In genomic region chr22:26360169-26360885, GRCh38 we compare ENCODE assay signal across 8 cellular contexts.
DNase-seq lines count a peak whose midpoint lies in the region; ATAC-seq and TF ChIP-seq lines count a peak whose summit lies in the region.

No MANE protein-coding gene starts in this region.

- peak; percentile 74 for DNase-seq in BE2C
- DNase-seq in HFFc6: peak; percentile 51
- DNase-seq in NCI-H748 treated with DMSO at 0.1 percent for 48 hours (lab: John Stamatoyannopoulos, UW): peak; percentile 67
- DNase-seq in activated CD8-positive, alpha-beta T cell treated with anti-CD3 and anti-CD28 coated beads for 36 hours: peak; percentile 80
- peak; percentile 47 to 61 (median 53) for DNase-seq in effector memory CD8-positive, alpha-beta T cell
- peak; percentile 50 for DNase-seq in lower lobe of right lung
- peak; percentile 26 to 53 (median 29) for DNase-seq in stimulated activated CD4-positive, alpha-beta T cell treated with anti-CD3 and anti-CD28 coated beads, TNF-alpha, amount 100 ng/mL, for 48 hours (ENCODE audit: low read depth in 3 of 3)

- intact Hi-C loops in activated CD8-positive, alpha-beta T cell treated with anti-CD3 and anti-CD28 coated beads for 36 hours (cut with micrococcal nuclease): loop anchor here (10.0 kb wide), 1 partner anchor 304 kb away; no protein-coding TSS in a partner anchor
- intact Hi-C loops in lower lobe of right lung (cut with DNase I): no loop called here

- H3K36me3 ChIP-seq in BE2C (no peaks in the 10 kb centered on the region), lower lobe of right lung (no peaks in the 10 kb centered on the region)

- peak overlapping the region; percentile 77 for H3K4me3 Mint-ChIP-seq in HFFc6
- H3K4me3 Mint-ChIP-seq in activated CD8-positive, alpha-beta T cell treated with anti-CD3 and anti-CD28 coated beads for 36 hours: no peak overlapping the region
- H3K4me3 Mint-ChIP-seq in effector memory CD8-positive, alpha-beta T cell: no peak overlapping the region

- H3K4me3 ChIP-seq in BE2C (ENCODE audit: low read depth, low read length) (peak overlapping the region; percentile 55), lower lobe of right lung (no peak overlapping the region)

- no peak overlapping the region for H3K27ac ChIP-seq in lower lobe of right lung

- H3K4me1 ChIP-seq in BE2C: peaks cover 2% of the 10 kb centered on the region; the same call in 1 of the 2 replicates
- H3K4me1 ChIP-seq in lower lobe of right lung: no peaks in the 10 kb centered on the region

- H3K9me3 ChIP-seq in BE2C: no peaks in the 10 kb centered on the region
- no peaks in the 10 kb centered on the region for H3K9me3 ChIP-seq in lower lobe of right lung

- no peaks in the 10 kb centered on the region for H3K36me3 Mint-ChIP-seq in HFFc6 (ENCODE audit: low read depth)
- H3K36me3 Mint-ChIP-seq in activated CD8-positive, alpha-beta T cell treated with anti-CD3 and anti-CD28 coated beads for 36 hours (ENCODE audit: low read depth): no peaks in the 10 kb centered on the region
- H3K36me3 Mint-ChIP-seq in effector memory CD8-positive, alpha-beta T cell (ENCODE audit: insufficient read depth): no peaks in the 10 kb centered on the region

- peaks cover 22% of the 10 kb centered on the region for H3K4me1 Mint-ChIP-seq in HFFc6 (ENCODE audit: low read depth)
- H3K4me1 Mint-ChIP-seq in activated CD8-positive, alpha-beta T cell treated with anti-CD3 and anti-CD28 coated beads for 36 hours (ENCODE audit: low read depth): peaks cover 3% of the 10 kb centered on the region
- peaks cover 5 to 6% of the 10 kb centered on the region in 2 donors for H3K4me1 Mint-ChIP-seq in effector memory CD8-positive, alpha-beta T cell (ENCODE audit: low read depth in 2 of 2)

- CTCF ChIA-PET in activated CD8-positive, alpha-beta T cell treated with anti-CD3 and anti-CD28 coated beads for 36 hours (lab: Charles Lee): interaction anchor here (0.6 to 1.6 kb wide), 11 partner anchors 10 to 1167 kb away, joined by 3 to 6 read pairs (median 3); no protein-coding TSS in a partner anchor

- no peak overlapping the region for H3K27ac Mint-ChIP-seq in HFFc6
- H3K27ac Mint-ChIP-seq in activated CD8-positive, alpha-beta T cell treated with anti-CD3 and anti-CD28 coated beads for 36 hours: no peak overlapping the region
- H3K27ac Mint-ChIP-seq in effector memory CD8-positive, alpha-beta T cell: no peak overlapping the region

- H3K27me3 Mint-ChIP-seq in HFFc6 (ENCODE audit: insufficient read depth): peaks cover 7% of the 10 kb centered on the region
- peaks cover 9% of the 10 kb centered on the region for H3K27me3 Mint-ChIP-seq in activated CD8-positive, alpha-beta T cell treated with anti-CD3 and anti-CD28 coated beads for 36 hours
- peaks cover 20 to 29% of the 10 kb centered on the region in 2 donors for H3K27me3 Mint-ChIP-seq in effector memory CD8-positive, alpha-beta T cell

- ATAC-seq in activated CD8-positive, alpha-beta T cell treated with anti-CD3 and anti-CD28 coated beads for 36 hours: peak; percentile 64
- peak; percentile 66 for ATAC-seq in effector memory CD8-positive, alpha-beta T cell (replicated peaks)
- ATAC-seq in lower lobe of right lung (peak; percentile 70 to 71), HG03095 (IDR thresholded peaks at IDR 0.05; ENCODE audit: unreplicated experiment) (no peak)

- POLR2A ChIA-PET in activated CD8-positive, alpha-beta T cell treated with anti-CD3 and anti-CD28 coated beads for 36 hours (lab: Charles Lee): interaction anchor here (1.5 kb wide), 1 partner anchor 11 kb away, joined by 6 read pairs; no protein-coding TSS in a partner anchor

- H3K27me3 ChIP-seq in BE2C (no peaks in the 10 kb centered on the region), lower lobe of right lung (ENCODE audit: low read depth) (peaks cover 19% of the 10 kb centered on the region)

- H3K9me3 Mint-ChIP-seq in HFFc6: no peaks in the 10 kb centered on the region
- no peaks in the 10 kb centered on the region for H3K9me3 Mint-ChIP-seq in activated CD8-positive, alpha-beta T cell treated with anti-CD3 and anti-CD28 coated beads for 36 hours
- no peaks in the 10 kb centered on the region for H3K9me3 Mint-ChIP-seq in effector memory CD8-positive, alpha-beta T cell

- peak; percentile 94 for TF ChIP-seq CTCF in BE2C (IDR thresholded peaks at IDR 0.05; ENCODE audit: low read depth, low read length)
- TF ChIP-seq CTCF in HFFc6 (IDR thresholded peaks at IDR 0.05): peak; percentile 97
- peak; percentile 100 for TF ChIP-seq CTCF in activated CD8-positive, alpha-beta T cell treated with anti-CD3 and anti-CD28 coated beads for 36 hours (IDR thresholded peaks at IDR 0.05)
- peak; percentile 93 for TF ChIP-seq CTCF in lower lobe of right lung (IDR thresholded peaks at IDR 0.05)

Comparison
In these comparisons a context has a peak if more than half of its experiments do, and no peak if none do; other contexts are left out.
1. DNase-seq: peak in every context shown above with its lines; median percentile 80 in activated CD8-positive, alpha-beta T cell treated with anti-CD3 and anti-CD28 coated beads for 36 hours; 74 in BE2C; 67 in NCI-H748 treated with DMSO at 0.1 percent for 48 hours; 53 in effector memory CD8-positive, alpha-beta T cell; 51 in HFFc6; 50 in lower lobe of right lung; 29 in stimulated activated CD4-positive, alpha-beta T cell treated with anti-CD3 and anti-CD28 coated beads, TNF-alpha, amount 100 ng/mL, for 48 hours.